In genomic region chr2:241219030-241219382, GRCh38 we compare ENCODE assay signal across 8 cellular contexts. TPM values are rescaled to one million over a fixed set of nuclear protein-coding genes. Genes with fewer than 3 reads are reported as not detected.
DNase-seq lines count a peak whose midpoint lies in the region; ATAC-seq, FAIRE-seq and TF ChIP-seq lines count a peak whose summit lies in the region.

No MANE protein-coding gene starts in this region.

- FAIRE-seq in HepG2 (lab: Jason Lieb, UNC) = no peak

- H3K36me3 ChIP-seq in heart right ventricle (no peaks in the 10 kb centered on the region), HepG2 (replicated peaks in 1 of 2; ENCODE audit: control insufficient read depth in 1 of 2, insufficient read depth in 2 of 2, low read length in 2 of 2) (peaks cover 2 to 7% of the 10 kb centered on the region in 2 experiments; a peak in 2 of 5 replicates), thyroid gland (no peaks in the 10 kb centered on the region)

- H3K27ac Mint-ChIP-seq in activated naive CD8-positive, alpha-beta T cell = peak overlapping the region; percentile 2
- H3K27ac Mint-ChIP-seq in type B pancreatic cell = peak overlapping the region; percentile 73

- POLR2A ChIA-PET in HepG2 (lab: Yijun Ruan, JAX) = interaction anchor here (0.7 to 1.2 kb wide), 4 partner anchors 68 to 559 kb away, joined by 3 to 5 read pairs (median 3); partner anchors contain the start of gene PPP1R7

- DNase-seq in heart right ventricle (no peak), Right ventricle myocardium inferior (ENCODE audit: missing footprints) (no peak), HepG2 (ENCODE audit: low spot score) (no peak), type B pancreatic cell (ENCODE audit: extremely low spot score, unreplicated experiment) (no peak), OCI-M2 (lab: John Stamatoyannopoulos, UW; ENCODE audit: unreplicated experiment) (no peak), thyroid gland (no peak)

- no peak for ATAC-seq in heart right ventricle
- no peak for ATAC-seq in Right ventricle myocardium inferior
- no peak for ATAC-seq in HepG2
- no peak for ATAC-seq in HG03039 (IDR thresholded peaks at IDR 0.05; ENCODE audit: unreplicated experiment)

- CTCF ChIA-PET in HepG2 (lab: Yijun Ruan, JAX; ENCODE audit: low intra/inter-chr PET ratio, low total read pairs) = no interaction called here

- H3K27ac ChIP-seq in heart right ventricle (no peak overlapping the region), HepG2 (ENCODE audit: extremely low read length, insufficient read depth, low read length) (peak overlapping the region; percentile 84), thyroid gland (no peak overlapping the region)

- TF ChIP-seq POLR2A in HepG2 (IDR thresholded peaks at IDR 0.05; ENCODE audit: insufficient read depth in 1 of 2, low read depth in 2 of 2, low read length in 2 of 2) (no peak), thyroid gland (IDR thresholded peaks at IDR 0.05) (no peak)

- H3K27me3 ChIP-seq in heart right ventricle (peaks cover 0 to 8% (median 0%) of the 10 kb centered on the region in 7 donors), HepG2 (ENCODE audit: control insufficient read depth in 1 of 2, insufficient read depth in 2 of 2, low read length in 2 of 2) (peaks cover 0 to 7% of the 10 kb centered on the region in 2 experiments; a peak in 1 of 5 replicates), thyroid gland (no peaks in the 10 kb centered on the region)

- peaks cover 7 to 26% (median 15%) of the 10 kb centered on the region in 9 donors for H3K4me1 ChIP-seq in heart right ventricle
- peaks cover 74% of the 10 kb centered on the region for H3K4me1 ChIP-seq in HepG2 (ENCODE audit: insufficient read depth, low read length)
- peaks cover 8 to 9% of the 10 kb centered on the region in 2 donors for H3K4me1 ChIP-seq in thyroid gland

- H3K36me3 Mint-ChIP-seq in activated naive CD8-positive, alpha-beta T cell = no peaks in the 10 kb centered on the region
- peaks cover 4% of the 10 kb centered on the region for H3K36me3 Mint-ChIP-seq in type B pancreatic cell

- BruUV-seq in HepG2 (replicated peaks; lab: Mats Ljungman, UMichigan) = no TSS peak

- peak overlapping the region in 9 of 10 donors; percentile 33 to 69 (median 62) for H3K4me3 ChIP-seq in heart right ventricle
- peak overlapping the region; percentile 61 to 77 (median 70); a peak in 5 of 6 replicates for H3K4me3 ChIP-seq in HepG2 (replicated peaks in 1 of 3; ENCODE audit: insufficient read depth in 1 of 3, low read depth in 2 of 3, low read length in 3 of 3)
- H3K4me3 ChIP-seq in thyroid gland (replicated peaks in 1 of 3) = no peak overlapping the region

- H3K79me2 ChIP-seq in HepG2 (ENCODE audit: insufficient read depth, low read length) = peaks cover 41% of the 10 kb centered on the region

- 64 to 72% methylated on average over 4 of the region's 4 CpGs for WGBS in heart right ventricle, 2 donors
- 16% methylated on average over 4 of the region's 4 CpGs for WGBS in HepG2 (ENCODE audit: low lambda C conversion rate)
- 62 to 66% methylated on average over 4 of the region's 4 CpGs for WGBS in thyroid gland, 2 donors

- TF ChIP-seq EP300 in HepG2 (IDR thresholded peaks at IDR 0.05; ENCODE audit: low read depth in 2 of 2, low read length in 2 of 2) (no peak), HepG2 (CRISPR knock-in tag; IDR thresholded peaks at IDR 0.05; ENCODE audit: borderline replicate concordance) (no peak)

- peaks cover 14% of the 10 kb centered on the region for H3K4me1 Mint-ChIP-seq in activated naive CD8-positive, alpha-beta T cell (ENCODE audit: low read depth)
- peaks cover 11% of the 10 kb centered on the region for H3K4me1 Mint-ChIP-seq in type B pancreatic cell (ENCODE audit: unreplicated experiment)

- no peaks in the 10 kb centered on the region for H3K9me3 Mint-ChIP-seq in activated naive CD8-positive, alpha-beta T cell (ENCODE audit: low read depth)
- H3K9me3 Mint-ChIP-seq in type B pancreatic cell = no peaks in the 10 kb centered on the region

- H4K20me1 ChIP-seq in HepG2 (ENCODE audit: insufficient read depth, low read length) = peaks cover 3% of the 10 kb centered on the region; the same call in 1 of the 2 replicates

- intact Hi-C loops in heart right ventricle (cut with DNase I) = loop anchor here in 2 of 10 donors (10.0 kb wide), 2 partner anchors 114 to 364 kb away; partner anchors contain the start of gene MTERF4 (in 1 of the 2)
- intact Hi-C loops in Right ventricle myocardium inferior (cut with DNase I) = loop anchor here (5.0 kb wide), 2 partner anchors 67 to 117 kb away; partner anchors contain the start of genes MTERF4 and PPP1R7
- intact Hi-C loops in HepG2 (cut with micrococcal nuclease; ENCODE audit: unreplicated experiment) = no loop called here
- intact Hi-C loops in thyroid gland (cut with DNase I) = no loop called here

- H3K4me3 Mint-ChIP-seq in activated naive CD8-positive, alpha-beta T cell = peak overlapping the region; percentile 88
- H3K4me3 Mint-ChIP-seq in type B pancreatic cell = peak overlapping the region; percentile 94

- no peaks in the 10 kb centered on the region for H3K27me3 Mint-ChIP-seq in activated naive CD8-positive, alpha-beta T cell
- peaks cover 2% of the 10 kb centered on the region for H3K27me3 Mint-ChIP-seq in type B pancreatic cell

- TF ChIP-seq CTCF in heart right ventricle (IDR thresholded peaks at IDR 0.05) (no peak), HepG2 (CRISPR knock-in tag; IDR thresholded peaks at IDR 0.05) (no peak), type B pancreatic cell (conservative IDR thresholded peaks at IDR 0.05) (no peak), thyroid gland (IDR thresholded peaks at IDR 0.05) (no peak)

- H2AFZ ChIP-seq in HepG2 (ENCODE audit: low read length) = no peak overlapping the region

- H3K4me2 ChIP-seq in HepG2 (ENCODE audit: low read depth, low read length) = peak overlapping the region; percentile 88

- TF ChIP-seq RAD21 in HepG2 (CRISPR knock-in tag; IDR thresholded peaks at IDR 0.05) = no peak

- H3K9ac ChIP-seq in HepG2 (ENCODE audit: insufficient read depth, low read depth, low read length) = peak overlapping the region; percentile 82

- in situ Hi-C loops in HepG2 (cut with HindIII; ENCODE audit: extremely low pct_ligation_motif_present, low pct_unique_long_range_greater_than_20kb) = loop anchor here (5.0 to 25.0 kb wide), 2 partner anchors 127 to 657 kb away; partner anchors contain the start of genes ANKMY1, DUSP28 and RNPEPL1

- H3K9me3 ChIP-seq in heart right ventricle (no peaks in the 10 kb centered on the region), HepG2 (ENCODE audit: low read length) (no peaks in the 10 kb centered on the region), thyroid gland (no peaks in the 10 kb centered on the region)

TF ChIP-seq in HepG2, 621 proteins besides CTCF, POLR2A, EP300 and RAD21 (continues in another document):
- TF ChIP-seq ZNF496 (CRISPR knock-in tag; IDR thresholded peaks at IDR 0.05; ENCODE audit: insufficient replicate concordance) (no peak), ZNF207 (IDR thresholded peaks at IDR 0.05; ENCODE audit: borderline replicate concordance) (no peak), SOX6 (IDR thresholded peaks at IDR 0.05) (no peak), SOX6 (CRISPR knock-in tag; IDR thresholded peaks at IDR 0.05) (no peak; the same call in 1 of the 2 replicates), ZNF329 (CRISPR knock-in tag; IDR thresholded peaks at IDR 0.05; ENCODE audit: low read depth) (no peak), ZBTB39 (CRISPR knock-in tag; IDR thresholded peaks at IDR 0.05) (peak; percentile 2; the same call in 1 of the 2 replicates), U2AF2 (IDR thresholded peaks at IDR 0.05; ENCODE audit: low read depth, low read length) (no peak)

RNA-seq across cellular contexts. Expression of gene ANO7, which starts 30.5 kb away (rescaled TPM):
- total RNA-seq in heart right ventricle (1 to 10 TPM in 8 of 10 donors, under 1 TPM in 2; 0.92 to 3.0 (median 2.0) TPM), Right ventricle myocardium inferior (0.81 TPM), HepG2 (2016; rRNA removed; fragmentation: Illumina TruSeq; extraction: Trizol) (3.7 and 4.9 TPM in 2 replicates), type B pancreatic cell (ENCODE audit: low replicate concordance) (1.7 and 3.3 TPM in 2 replicates), thyroid gland (1 to 10 TPM in 1 of 4 donors, under 1 TPM in 2, not detected in 1; 0.94 to 1.8 (median 0.98) TPM)
- polyA plus RNA-seq in heart right ventricle (under 1 TPM; 0.61 to 0.73 TPM), HepG2 (2011; rRNA removed) (4.1 and 4.9 TPM in 2 replicates)
- total RNA-seq in HepG2 (2016; cell fraction: cytosol; rRNA removed; fragmentation: Illumina TruSeq; extraction: Trizol; ENCODE audit: low read depth) = 1.7 and 1.9 TPM in 2 replicates
- total RNA-seq in HepG2 (2016; cell fraction: insoluble cytoplasmic fraction; rRNA removed; fragmentation: Illumina TruSeq; extraction: Trizol) = 2.9 and 5.5 TPM in 2 replicates
- total RNA-seq in HepG2 (2016; cell fraction: membrane; rRNA removed; fragmentation: Illumina TruSeq; extraction: Trizol) = 3.2 and 4.1 TPM in 2 replicates
- total RNA-seq in HepG2 (2016; cell fraction: nucleus; rRNA removed; fragmentation: Illumina TruSeq; extraction: Trizol) = 4.7 and 5.1 TPM in 2 replicates
- polyA plus RNA-seq in HepG2 (2011; cell fraction: cytosol; rRNA removed) = 2.9 and 3.9 TPM in 2 replicates
- 29.8 and 33.6 TPM in 2 replicates for polyA plus RNA-seq in HepG2 (2011; cell fraction: nucleus; rRNA removed)
- 8.8 and 10.8 TPM in 2 replicates for polyA plus RNA-seq in HepG2 (2012)
- polyA plus RNA-seq in HepG2 (2016; cell fraction: cytosol; fragmentation: Illumina TruSeq; extraction: Trizol; ENCODE audit: low read depth) = 3.3 and 3.8 TPM in 2 replicates
- 7.5 and 11.5 TPM in 2 replicates for polyA plus RNA-seq in HepG2 (2016; cell fraction: insoluble cytoplasmic fraction; fragmentation: Illumina TruSeq; extraction: Trizol; ENCODE audit: low read depth)
- polyA plus RNA-seq in HepG2 (2016; cell fraction: membrane; fragmentation: Illumina TruSeq; extraction: Trizol; ENCODE audit: low read depth) = 7.5 and 8.6 TPM in 2 replicates
- 14.9 and 15.8 TPM in 2 replicates for polyA plus RNA-seq in HepG2 (2016; cell fraction: nucleus; fragmentation: Illumina TruSeq; extraction: Trizol; ENCODE audit: insufficient read depth, low read depth)
- 1.1 and 16.7 TPM in 2 replicates for polyA minus RNA-seq in HepG2 (2011; rRNA and poly(A)+ RNA removed; ENCODE audit: low replicate concordance)
- polyA minus RNA-seq in HepG2 (2011; cell fraction: cytosol; rRNA and poly(A)+ RNA removed) = 5.1 and 8.4 TPM in 2 replicates
- polyA minus RNA-seq in HepG2 (2011; cell fraction: nucleus; rRNA and poly(A)+ RNA removed) = 13.8 and 18.4 TPM in 2 replicates

Comparison
In these comparisons a context has a peak if more than half of its experiments do, and no peak if none do; other contexts are left out.
1. H3K4me3 ChIP-seq: peak in heart right ventricle (9 of 10) and HepG2 (3 of 3); none in thyroid gland (0 of 3).